Comparison of ENCODE assay signal across 29 cellular contexts in the genomic region with DNA sequence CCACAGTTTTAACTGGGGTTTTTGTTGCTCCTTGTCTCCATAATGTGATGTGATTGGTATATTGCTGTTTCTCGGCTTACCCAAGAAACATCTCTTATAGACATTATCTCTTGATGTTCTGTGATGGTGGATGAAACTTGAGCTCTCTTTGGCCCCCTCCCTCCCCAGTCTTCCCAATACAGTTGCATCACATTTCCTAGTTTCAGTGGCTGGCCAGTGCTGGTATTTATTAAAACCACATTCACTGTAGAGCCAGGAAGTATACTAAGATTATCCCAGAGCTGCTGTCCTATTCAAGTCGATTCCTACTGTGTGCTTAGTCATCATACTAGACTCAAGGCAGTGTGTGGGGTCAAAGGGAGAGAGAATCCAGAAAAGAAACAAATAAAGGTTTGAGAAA.
DNase-seq lines count a peak whose midpoint lies in the region; ATAC-seq and TF ChIP-seq lines count a peak whose summit lies in the region.
"Had no signal": no experiment of that assay in that cellular context is flagged by ENCODE, and none has a peak within 500 bp of the region (broad histone marks: within the 10 kb centered on the region; RNA-seq: fewer than 3 reads in every experiment).

No MANE protein-coding gene starts in this region.

- no peaks in the 10 kb centered on the region for H3K79me2 ChIP-seq in MM.1S (ENCODE audit: low read length)

- no peak overlapping the region for H3K4me3 ChIP-seq in MM.1S (ENCODE audit: low read length)
- H3K4me3 ChIP-seq in esophagus squamous epithelium = no peak overlapping the region
- no peak overlapping the region for H3K4me3 ChIP-seq in left lung
- H3K4me3 ChIP-seq: SJCRH30, skin epidermis, tibial nerve had no signal

- no peaks in the 10 kb centered on the region for H3K9me2 ChIP-seq in MM.1S (replicated peaks; ENCODE audit: insufficient read depth, low read length)

- peaks cover 9% of the 10 kb centered on the region for H3K27me3 Mint-ChIP-seq in stimulated activated naive CD8-positive, alpha-beta T cell treated with anti-CD3 and anti-CD28 coated beads, Interleukin-15, amount 100 ng/mL, for 72 hours
- peaks cover 10% of the 10 kb centered on the region for H3K27me3 Mint-ChIP-seq in activated CD4-positive, alpha-beta T cell treated with anti-CD3 and anti-CD28 coated beads for 36 hours

- CTCF ChIA-PET in activated CD4-positive, alpha-beta T cell treated with anti-CD3 and anti-CD28 coated beads for 36 hours (lab: Charles Lee) = interaction anchor here (0.5 kb wide), 1 partner anchor 214 kb away, joined by 3 read pairs; no protein-coding TSS in a partner anchor

- H3K4me3 Mint-ChIP-seq in stimulated activated naive CD8-positive, alpha-beta T cell treated with anti-CD3 and anti-CD28 coated beads, Interleukin-15, amount 100 ng/mL, for 72 hours = no peak overlapping the region
- H3K4me3 Mint-ChIP-seq in activated CD4-positive, alpha-beta T cell treated with anti-CD3 and anti-CD28 coated beads for 36 hours = no peak overlapping the region
- H3K4me3 Mint-ChIP-seq: activated naive CD8-positive, alpha-beta T cell; B cell; CD8-positive, alpha-beta memory T cell; dendritic cell treated with granulocyte-macrophage colony-stimulating factor and Interleukin-4, amounts not matched to agents 40 ng/mL and 50 ng/mL, for 4 days; memory B cell had no signal

- H3F3A ChIP-seq in MM.1S (ENCODE audit: insufficient read depth, low read length) = peaks cover 7% of the 10 kb centered on the region; the same call in 1 of the 2 replicates

- H4K20me1 ChIP-seq in MM.1S (ENCODE audit: insufficient read depth, low read length) = no peaks in the 10 kb centered on the region

- TF ChIP-seq CTCF in MM.1S (IDR thresholded peaks at IDR 0.05; ENCODE audit: low read length) (no peak), esophagus squamous epithelium (IDR thresholded peaks at IDR 0.05) (no peak), left lung (IDR thresholded peaks at IDR 0.05) (no peak)

- intact Hi-C loops in esophagus squamous epithelium (cut with DNase I) (no loop called here), left lung (cut with DNase I) (no loop called here)
- intact Hi-C loops in activated CD4-positive, alpha-beta T cell treated with anti-CD3 and anti-CD28 coated beads for 36 hours (cut with DNase I, micrococcal nuclease) = no loop called here

- H3K27ac ChIP-seq in MM.1S (ENCODE audit: low read length) (no peak overlapping the region), esophagus squamous epithelium (peak overlapping the region; percentile 24 to 77 (median 36)), left lung (peak overlapping the region in 1 of 2 donors; percentile 11)
- H3K27ac ChIP-seq: foreskin keratinocyte, neutrophil, SJCRH30, skin epidermis, tibial nerve had no signal

- H3K36me3 Mint-ChIP-seq in activated CD4-positive, alpha-beta T cell treated with anti-CD3 and anti-CD28 coated beads for 36 hours (ENCODE audit: low read depth) = peaks cover 5% of the 10 kb centered on the region

- H3K9me3 ChIP-seq in MM.1S (replicated peaks; ENCODE audit: insufficient read depth, low read length) = no peaks in the 10 kb centered on the region
- H3K9me3 ChIP-seq in esophagus squamous epithelium = peaks cover 0 to 20% (median 13%) of the 10 kb centered on the region in 3 donors
- H3K9me3 ChIP-seq in left lung = peaks cover 0 to 25% of the 10 kb centered on the region in 2 donors
- H3K9me3 ChIP-seq: neutrophil had no signal

- H3K9me3 Mint-ChIP-seq in stimulated activated naive CD8-positive, alpha-beta T cell treated with anti-CD3 and anti-CD28 coated beads, Interleukin-15, amount 100 ng/mL, for 72 hours = peaks cover 26 to 33% of the 10 kb centered on the region in 2 donors
- H3K9me3 Mint-ChIP-seq in activated CD4-positive, alpha-beta T cell treated with anti-CD3 and anti-CD28 coated beads for 36 hours (ENCODE audit: low read depth) = peaks cover 17% of the 10 kb centered on the region

- no peaks in the 10 kb centered on the region for H3K4me1 Mint-ChIP-seq in stimulated activated naive CD8-positive, alpha-beta T cell treated with anti-CD3 and anti-CD28 coated beads, Interleukin-15, amount 100 ng/mL, for 72 hours
- H3K4me1 Mint-ChIP-seq in activated CD4-positive, alpha-beta T cell treated with anti-CD3 and anti-CD28 coated beads for 36 hours = no peaks in the 10 kb centered on the region
- H3K4me1 Mint-ChIP-seq: B cell; CD8-positive, alpha-beta memory T cell; naive B cell had no signal

- no peak overlapping the region for H2AFZ ChIP-seq in MM.1S (ENCODE audit: low read length)

- DNase-seq in AG08396 (ENCODE audit: low spot score) (peak; percentile 45), MM.1S (no peak), esophagus squamous epithelium (lab: John Stamatoyannopoulos, UW) (no peak), left lung (no peak), NCI-H524 (lab: John Stamatoyannopoulos, UW) (no peak)
- no peak for DNase-seq in stimulated activated naive CD8-positive, alpha-beta T cell treated with anti-CD3 and anti-CD28 coated beads, Interleukin-15, amount 100 ng/mL, for 72 hours
- no peak for DNase-seq in activated CD4-positive, alpha-beta T cell treated with anti-CD3 and anti-CD28 coated beads for 36 hours
- DNase-seq: activated CD4-positive, alpha-beta T cell treated with anti-CD3 and anti-CD28 coated beads, Interleukin-2, amount 50 U/mL, for 4 hours; activated CD4-positive, CD25-positive, alpha-beta regulatory T cell; activated CD8-positive, alpha-beta memory T cell treated with anti-CD3 and anti-CD28 coated beads, Interleukin-2, amount 50 U/mL, for 48 hours; aorta; CD8-positive, alpha-beta memory T cell; central memory CD4-positive, alpha-beta T cell; foreskin keratinocyte; GOT3; left cardiac atrium; naive B cell; NCI-H2081 treated with DMSO at 0.1 percent for 48 hours; NCI-H226; NCI-H748 treated with DMSO at 0.1 percent for 48 hours; SJCRH30 had no signal

- POLR2A ChIA-PET in activated CD4-positive, alpha-beta T cell treated with anti-CD3 and anti-CD28 coated beads for 36 hours (lab: Charles Lee) = no interaction called here

- peak overlapping the region; percentile 15; the same call in 1 of the 2 replicates for H3K4me2 ChIP-seq in MM.1S (ENCODE audit: low read depth, low read length)

- TF ChIP-seq POLR2A in esophagus squamous epithelium (IDR thresholded peaks at IDR 0.05) = no peak

- peak; percentile 26 for ATAC-seq in left lung
- ATAC-seq in stimulated activated naive CD8-positive, alpha-beta T cell treated with anti-CD3 and anti-CD28 coated beads, Interleukin-15, amount 100 ng/mL, for 72 hours = no peak
- ATAC-seq in HG02759 (IDR thresholded peaks at IDR 0.05; ENCODE audit: unreplicated experiment) = no peak
- no peak for ATAC-seq in activated CD4-positive, alpha-beta T cell treated with anti-CD3 and anti-CD28 coated beads for 36 hours
- ATAC-seq: foreskin keratinocyte, left cardiac atrium had no signal

- H3K27ac Mint-ChIP-seq in stimulated activated naive CD8-positive, alpha-beta T cell treated with anti-CD3 and anti-CD28 coated beads, Interleukin-15, amount 100 ng/mL, for 72 hours = no peak overlapping the region
- H3K27ac Mint-ChIP-seq in activated CD4-positive, alpha-beta T cell treated with anti-CD3 and anti-CD28 coated beads for 36 hours = no peak overlapping the region
- H3K27ac Mint-ChIP-seq: activated naive CD8-positive, alpha-beta T cell; B cell; dendritic cell treated with granulocyte-macrophage colony-stimulating factor and Interleukin-4, amounts not matched to agents 40 ng/mL and 50 ng/mL, for 4 days; memory B cell; naive B cell had no signal

- WGBS in esophagus squamous epithelium, 2 donors = 32 to 52% methylated on average over 2 of the region's 2 CpGs

- H3K27me3 ChIP-seq in MM.1S (replicated peaks; ENCODE audit: insufficient read depth, low read length) (no peaks in the 10 kb centered on the region), esophagus squamous epithelium (no peaks in the 10 kb centered on the region), left lung (no peaks in the 10 kb centered on the region)
- H3K27me3 ChIP-seq: foreskin keratinocyte, neutrophil, tibial nerve had no signal

- H3K4me1 ChIP-seq in MM.1S (ENCODE audit: low read length) = peaks cover 11% of the 10 kb centered on the region
- H3K4me1 ChIP-seq in esophagus squamous epithelium = peaks cover 0 to 45% (median 14%) of the 10 kb centered on the region in 3 donors
- no peaks in the 10 kb centered on the region for H3K4me1 ChIP-seq in left lung
- H3K4me1 ChIP-seq: foreskin keratinocyte, SJCRH30, tibial nerve had no signal

- H3K36me3 ChIP-seq in MM.1S (replicated peaks; ENCODE audit: insufficient read depth, low read length) (no peaks in the 10 kb centered on the region), esophagus squamous epithelium (no peaks in the 10 kb centered on the region), left lung (no peaks in the 10 kb centered on the region)
- H3K36me3 ChIP-seq: neutrophil, SJCRH30, tibial nerve had no signal

- no peak overlapping the region for H3K9ac ChIP-seq in MM.1S (ENCODE audit: low read length)
